Comparison of ENCODE assay signal across 1 cellular context in the genomic region with DNA sequence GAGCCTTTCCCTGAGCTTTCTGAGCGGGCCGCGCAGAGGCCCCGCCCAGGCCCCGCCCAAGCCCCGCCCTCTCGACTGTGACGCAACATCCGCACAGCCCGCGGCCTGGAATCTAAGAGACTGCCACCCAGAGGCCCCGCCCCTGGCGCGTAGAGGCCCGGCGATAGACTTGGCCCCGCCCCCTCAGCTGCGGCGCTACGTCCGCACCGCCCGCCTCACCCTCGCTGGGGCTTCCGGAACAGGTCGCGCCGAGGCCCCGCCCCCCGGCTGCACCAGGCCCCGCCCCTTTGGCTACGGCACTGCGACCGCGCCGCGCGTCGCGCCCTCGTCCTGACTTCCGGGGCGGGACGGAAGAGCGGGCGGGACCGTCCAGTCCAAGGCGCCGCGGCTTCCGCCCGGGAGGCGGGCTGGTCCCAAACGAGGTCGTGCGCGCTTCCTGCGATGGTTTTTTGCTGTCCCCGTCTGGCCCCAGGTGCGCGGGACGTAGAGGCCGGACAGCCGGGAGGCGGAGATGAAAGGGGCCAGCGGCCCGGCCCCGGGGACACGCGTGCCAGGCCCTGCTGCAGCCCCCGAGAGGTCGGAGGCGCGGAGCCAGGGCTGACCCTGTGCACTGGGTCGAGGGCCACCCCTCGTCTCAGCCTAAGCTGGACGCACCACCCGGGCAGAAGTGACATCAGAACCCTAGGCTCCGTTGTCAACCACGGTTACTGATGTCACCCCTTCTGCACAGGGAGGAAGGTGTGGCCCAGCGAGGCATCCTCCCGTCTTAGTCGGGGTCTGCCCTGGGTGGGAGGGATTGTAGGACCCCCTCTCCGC.
TF ChIP-seq lines count a peak whose summit lies in the region.

No MANE protein-coding gene starts in this region.

TF ChIP-seq in GM12878, 131 proteins besides CTCF, POLR2A, EP300 and RAD21 (continued from another document and continues in another):
- no peak for TF ChIP-seq CHD4 (IDR thresholded peaks at IDR 0.05)
- TF ChIP-seq NFYA (IDR thresholded peaks at IDR 0.05; ENCODE audit: borderline replicate concordance, low read depth, low read length), result no peak
- peak; percentile 69 for TF ChIP-seq NR2F1 (conservative IDR thresholded peaks at IDR 0.05)
- no peak for TF ChIP-seq IRF4 (IDR thresholded peaks at IDR 0.05; ENCODE audit: low read depth, low read length)
- TF ChIP-seq SREBF1 (IDR thresholded peaks at IDR 0.05; ENCODE audit: low read length), result no peak
- no peak for TF ChIP-seq TCF7 (IDR thresholded peaks at IDR 0.05; ENCODE audit: borderline replicate concordance)
- TF ChIP-seq GABPA (IDR thresholded peaks at IDR 0.05; ENCODE audit: low read depth), result peak; percentile 89
- TF ChIP-seq, protein P1, sequence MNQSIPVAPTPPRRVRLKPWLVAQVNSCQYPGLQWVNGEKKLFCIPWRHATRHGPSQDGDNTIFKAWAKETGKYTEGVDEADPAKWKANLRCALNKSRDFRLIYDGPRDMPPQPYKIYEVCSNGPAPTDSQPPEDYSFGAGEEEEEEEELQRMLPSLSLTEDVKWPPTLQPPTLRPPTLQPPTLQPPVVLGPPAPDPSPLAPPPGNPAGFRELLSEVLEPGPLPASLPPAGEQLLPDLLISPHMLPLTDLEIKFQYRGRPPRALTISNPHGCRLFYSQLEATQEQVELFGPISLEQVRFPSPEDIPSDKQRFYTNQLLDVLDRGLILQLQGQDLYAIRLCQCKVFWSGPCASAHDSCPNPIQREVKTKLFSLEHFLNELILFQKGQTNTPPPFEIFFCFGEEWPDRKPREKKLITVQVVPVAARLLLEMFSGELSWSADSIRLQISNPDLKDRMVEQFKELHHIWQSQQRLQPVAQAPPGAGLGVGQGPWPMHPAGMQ (IDR thresholded peaks at IDR 0.05; ENCODE audit: borderline replicate concordance), result no peak
- TF ChIP-seq, protein P2, sequence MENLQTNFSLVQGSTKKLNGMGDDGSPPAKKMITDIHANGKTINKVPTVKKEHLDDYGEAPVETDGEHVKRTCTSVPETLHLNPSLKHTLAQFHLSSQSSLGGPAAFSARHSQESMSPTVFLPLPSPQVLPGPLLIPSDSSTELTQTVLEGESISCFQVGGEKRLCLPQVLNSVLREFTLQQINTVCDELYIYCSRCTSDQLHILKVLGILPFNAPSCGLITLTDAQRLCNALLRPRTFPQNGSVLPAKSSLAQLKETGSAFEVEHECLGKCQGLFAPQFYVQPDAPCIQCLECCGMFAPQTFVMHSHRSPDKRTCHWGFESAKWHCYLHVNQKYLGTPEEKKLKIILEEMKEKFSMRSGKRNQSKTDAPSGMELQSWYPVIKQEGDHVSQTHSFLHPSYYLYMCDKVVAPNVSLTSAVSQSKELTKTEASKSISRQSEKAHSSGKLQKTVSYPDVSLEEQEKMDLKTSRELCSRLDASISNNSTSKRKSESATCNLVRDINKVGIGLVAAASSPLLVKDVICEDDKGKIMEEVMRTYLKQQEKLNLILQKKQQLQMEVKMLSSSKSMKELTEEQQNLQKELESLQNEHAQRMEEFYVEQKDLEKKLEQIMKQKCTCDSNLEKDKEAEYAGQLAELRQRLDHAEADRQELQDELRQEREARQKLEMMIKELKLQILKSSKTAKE (IDR thresholded peaks at IDR 0.05; ENCODE audit: low read depth, poor library complexity, severe bottlenecking), result no peak
- TF ChIP-seq SIN3A (IDR thresholded peaks at IDR 0.05; ENCODE audit: low read depth, low read length), result peak; percentile 67; the same call in 1 of the 2 replicates
- TF ChIP-seq NR2C1 (IDR thresholded peaks at IDR 0.05), result peak; percentile 46; the same call in 1 of the 2 replicates
- no peak for TF ChIP-seq NR2C2 (IDR thresholded peaks at IDR 0.05; ENCODE audit: borderline replicate concordance, control insufficient read depth, insufficient read length, low read depth)
- peak; percentile 50; the same call in 1 of the 2 replicates for TF ChIP-seq YY1 (IDR thresholded peaks at IDR 0.05; ENCODE audit: low read depth, low read length)
- TF ChIP-seq PKNOX1 (IDR thresholded peaks at IDR 0.05), result no peak
- no peak for TF ChIP-seq CEBPB (IDR thresholded peaks at IDR 0.05; ENCODE audit: borderline replicate concordance in 1 of 2, low read depth in 2 of 2, low read length in 2 of 2)
- TF ChIP-seq, protein P3, sequence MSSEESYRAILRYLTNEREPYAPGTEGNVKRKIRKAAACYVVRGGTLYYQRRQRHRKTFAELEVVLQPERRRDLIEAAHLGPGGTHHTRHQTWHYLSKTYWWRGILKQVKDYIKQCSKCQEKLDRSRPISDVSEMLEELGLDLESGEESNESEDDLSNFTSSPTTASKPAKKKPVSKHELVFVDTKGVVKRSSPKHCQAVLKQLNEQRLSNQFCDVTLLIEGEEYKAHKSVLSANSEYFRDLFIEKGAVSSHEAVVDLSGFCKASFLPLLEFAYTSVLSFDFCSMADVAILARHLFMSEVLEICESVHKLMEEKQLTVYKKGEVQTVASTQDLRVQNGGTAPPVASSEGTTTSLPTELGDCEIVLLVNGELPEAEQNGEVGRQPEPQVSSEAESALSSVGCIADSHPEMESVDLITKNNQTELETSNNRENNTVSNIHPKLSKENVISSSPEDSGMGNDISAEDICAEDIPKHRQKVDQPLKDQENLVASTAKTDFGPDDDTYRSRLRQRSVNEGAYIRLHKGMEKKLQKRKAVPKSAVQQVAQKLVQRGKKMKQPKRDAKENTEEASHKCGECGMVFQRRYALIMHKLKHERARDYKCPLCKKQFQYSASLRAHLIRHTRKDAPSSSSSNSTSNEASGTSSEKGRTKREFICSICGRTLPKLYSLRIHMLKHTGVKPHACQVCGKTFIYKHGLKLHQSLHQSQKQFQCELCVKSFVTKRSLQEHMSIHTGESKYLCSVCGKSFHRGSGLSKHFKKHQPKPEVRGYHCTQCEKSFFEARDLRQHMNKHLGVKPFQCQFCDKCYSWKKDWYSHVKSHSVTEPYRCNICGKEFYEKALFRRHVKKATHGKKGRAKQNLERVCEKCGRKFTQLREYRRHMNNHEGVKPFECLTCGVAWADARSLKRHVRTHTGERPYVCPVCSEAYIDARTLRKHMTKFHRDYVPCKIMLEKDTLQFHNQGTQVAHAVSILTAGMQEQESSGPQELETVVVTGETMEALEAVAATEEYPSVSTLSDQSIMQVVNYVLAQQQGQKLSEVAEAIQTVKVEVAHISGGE (CRISPR knock-in tag; IDR thresholded peaks at IDR 0.05), result 0 out of 2 replicates have a peak, but pooled peaks have one; percentile 10
- no peak for TF ChIP-seq FOXK2 (IDR thresholded peaks at IDR 0.05)
- 0 out of 2 replicates have a peak, but pooled peaks have one; percentile 49 for TF ChIP-seq RCOR1 (conservative IDR thresholded peaks at IDR 0.05; ENCODE audit: low read depth, low read length)
- no peak for TF ChIP-seq MEF2B (IDR thresholded peaks at IDR 0.05; ENCODE audit: partially characterized antibody, poor library complexity, severe bottlenecking)
- no peak for TF ChIP-seq ZNF274 (IDR thresholded peaks at IDR 0.05; ENCODE audit: insufficient read depth, insufficient read length)
- TF ChIP-seq FOS (IDR thresholded peaks at IDR 0.05; ENCODE audit: borderline replicate concordance, extremely low read depth, insufficient read length), result no peak
- TF ChIP-seq NFXL1 (IDR thresholded peaks at IDR 0.05; ENCODE audit: borderline replicate concordance), result no peak
- TF ChIP-seq, protein P4, sequence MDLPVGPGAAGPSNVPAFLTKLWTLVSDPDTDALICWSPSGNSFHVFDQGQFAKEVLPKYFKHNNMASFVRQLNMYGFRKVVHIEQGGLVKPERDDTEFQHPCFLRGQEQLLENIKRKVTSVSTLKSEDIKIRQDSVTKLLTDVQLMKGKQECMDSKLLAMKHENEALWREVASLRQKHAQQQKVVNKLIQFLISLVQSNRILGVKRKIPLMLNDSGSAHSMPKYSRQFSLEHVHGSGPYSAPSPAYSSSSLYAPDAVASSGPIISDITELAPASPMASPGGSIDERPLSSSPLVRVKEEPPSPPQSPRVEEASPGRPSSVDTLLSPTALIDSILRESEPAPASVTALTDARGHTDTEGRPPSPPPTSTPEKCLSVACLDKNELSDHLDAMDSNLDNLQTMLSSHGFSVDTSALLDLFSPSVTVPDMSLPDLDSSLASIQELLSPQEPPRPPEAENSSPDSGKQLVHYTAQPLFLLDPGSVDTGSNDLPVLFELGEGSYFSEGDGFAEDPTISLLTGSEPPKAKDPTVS (IDR thresholded peaks at IDR 0.05; ENCODE audit: low read depth, low read length), result no peak
- no peak for TF ChIP-seq MTA2 (IDR thresholded peaks at IDR 0.05; ENCODE audit: low read depth)
- no peak for TF ChIP-seq BCL11A (IDR thresholded peaks at IDR 0.05; ENCODE audit: low read depth, low read length)
- TF ChIP-seq, protein P5, sequence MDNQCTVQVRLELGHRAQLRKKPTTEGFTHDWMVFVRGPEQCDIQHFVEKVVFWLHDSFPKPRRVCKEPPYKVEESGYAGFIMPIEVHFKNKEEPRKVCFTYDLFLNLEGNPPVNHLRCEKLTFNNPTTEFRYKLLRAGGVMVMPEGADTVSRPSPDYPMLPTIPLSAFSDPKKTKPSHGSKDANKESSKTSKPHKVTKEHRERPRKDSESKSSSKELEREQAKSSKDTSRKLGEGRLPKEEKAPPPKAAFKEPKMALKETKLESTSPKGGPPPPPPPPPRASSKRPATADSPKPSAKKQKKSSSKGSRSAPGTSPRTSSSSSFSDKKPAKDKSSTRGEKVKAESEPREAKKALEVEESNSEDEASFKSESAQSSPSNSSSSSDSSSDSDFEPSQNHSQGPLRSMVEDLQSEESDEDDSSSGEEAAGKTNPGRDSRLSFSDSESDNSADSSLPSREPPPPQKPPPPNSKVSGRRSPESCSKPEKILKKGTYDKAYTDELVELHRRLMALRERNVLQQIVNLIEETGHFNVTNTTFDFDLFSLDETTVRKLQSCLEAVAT (IDR thresholded peaks at IDR 0.05), result no peak
- TF ChIP-seq JUND (IDR thresholded peaks at IDR 0.05; ENCODE audit: low read depth, low read length), result no peak; the same call in 1 of the 2 replicates
- no peak for TF ChIP-seq USF1 (IDR thresholded peaks at IDR 0.05; ENCODE audit: borderline replicate concordance, extremely low read length, insufficient read depth, low read depth, low read length)
- TF ChIP-seq, protein P6, sequence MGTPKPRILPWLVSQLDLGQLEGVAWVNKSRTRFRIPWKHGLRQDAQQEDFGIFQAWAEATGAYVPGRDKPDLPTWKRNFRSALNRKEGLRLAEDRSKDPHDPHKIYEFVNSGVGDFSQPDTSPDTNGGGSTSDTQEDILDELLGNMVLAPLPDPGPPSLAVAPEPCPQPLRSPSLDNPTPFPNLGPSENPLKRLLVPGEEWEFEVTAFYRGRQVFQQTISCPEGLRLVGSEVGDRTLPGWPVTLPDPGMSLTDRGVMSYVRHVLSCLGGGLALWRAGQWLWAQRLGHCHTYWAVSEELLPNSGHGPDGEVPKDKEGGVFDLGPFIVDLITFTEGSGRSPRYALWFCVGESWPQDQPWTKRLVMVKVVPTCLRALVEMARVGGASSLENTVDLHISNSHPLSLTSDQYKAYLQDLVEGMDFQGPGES (IDR thresholded peaks at IDR 0.05), result no peak
- TF ChIP-seq HCFC1 (IDR thresholded peaks at IDR 0.05; ENCODE audit: low read length), result peak; percentile 78
- no peak for TF ChIP-seq SMC3 (IDR thresholded peaks at IDR 0.05; ENCODE audit: borderline replicate concordance, low read length)
- peak; percentile 52 for TF ChIP-seq SIX5 (IDR thresholded peaks at IDR 0.05; ENCODE audit: low read depth, low read length, severe bottlenecking)
- TF ChIP-seq PML (IDR thresholded peaks at IDR 0.05; ENCODE audit: low read length), result no peak; the same call in 1 of the 2 replicates
- TF ChIP-seq ATF7 (IDR thresholded peaks at IDR 0.05; ENCODE audit: low read depth), result no peak
- TF ChIP-seq SUPT20H (IDR thresholded peaks at IDR 0.05; ENCODE audit: borderline replicate concordance, control insufficient read depth, low read depth, low read length), result no peak
- no peak for TF ChIP-seq MTA3 (IDR thresholded peaks at IDR 0.05; ENCODE audit: borderline replicate concordance, low read length)
- TF ChIP-seq BRCA1 (IDR thresholded peaks at IDR 0.05; ENCODE audit: low read depth, low read length), result no peak
- TF ChIP-seq, protein P7, sequence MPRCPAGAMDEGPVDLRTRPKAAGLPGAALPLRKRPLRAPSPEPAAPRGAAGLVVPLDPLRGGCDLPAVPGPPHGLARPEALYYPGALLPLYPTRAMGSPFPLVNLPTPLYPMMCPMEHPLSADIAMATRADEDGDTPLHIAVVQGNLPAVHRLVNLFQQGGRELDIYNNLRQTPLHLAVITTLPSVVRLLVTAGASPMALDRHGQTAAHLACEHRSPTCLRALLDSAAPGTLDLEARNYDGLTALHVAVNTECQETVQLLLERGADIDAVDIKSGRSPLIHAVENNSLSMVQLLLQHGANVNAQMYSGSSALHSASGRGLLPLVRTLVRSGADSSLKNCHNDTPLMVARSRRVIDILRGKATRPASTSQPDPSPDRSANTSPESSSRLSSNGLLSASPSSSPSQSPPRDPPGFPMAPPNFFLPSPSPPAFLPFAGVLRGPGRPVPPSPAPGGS (IDR thresholded peaks at IDR 0.05; ENCODE audit: borderline replicate concordance, insufficient read depth, low read depth, low read length, poor library complexity, severe bottlenecking), result no peak
- TF ChIP-seq KAT2A (conservative IDR thresholded peaks at IDR 0.05; ENCODE audit: control insufficient read depth, low read depth, low read length), result no peak
- no peak for TF ChIP-seq EZH2 (IDR thresholded peaks at IDR 0.05; ENCODE audit: borderline replicate concordance, control insufficient read depth, low read depth, low read length)
